13 cellular contexts compared by ENCODE assay signal in genomic region chr16:89020068-89020924, GRCh38. TPM values are rescaled to one million over a fixed set of nuclear protein-coding genes. Genes with fewer than 3 reads are reported as not detected.
DNase-seq lines count a peak whose midpoint lies in the region; ATAC-seq and TF ChIP-seq lines count a peak whose summit lies in the region.
"Had no signal": no experiment of that assay in that cellular context is flagged by ENCODE, and none has a peak within 500 bp of the region (broad histone marks: within the 10 kb centered on the region; RNA-seq: fewer than 3 reads in every experiment).

No MANE protein-coding gene starts in this region.

- intact Hi-C loops in activated CD8-positive, alpha-beta T cell treated with anti-CD3 and anti-CD28 coated beads for 36 hours (cut with micrococcal nuclease), result loop anchor here (10.0 kb wide), 1 partner anchor 75 kb away; the partner anchor contains the start of gene ACSF3

- CTCF ChIA-PET in activated CD8-positive, alpha-beta T cell treated with anti-CD3 and anti-CD28 coated beads for 36 hours (lab: Charles Lee), result no interaction called here

- no peaks in the 10 kb centered on the region for H3K36me3 Mint-ChIP-seq in activated T-cell treated with anti-CD3 and anti-CD28 coated beads, Interleukin-2, amount 50 U/mL, for 4 hours (ENCODE audit: insufficient read depth)
- no peaks in the 10 kb centered on the region for H3K36me3 Mint-ChIP-seq in activated CD8-positive, alpha-beta T cell treated with anti-CD3 and anti-CD28 coated beads for 36 hours (ENCODE audit: low read depth)
- H3K36me3 Mint-ChIP-seq in osteocyte (ENCODE audit: unreplicated experiment), result no peaks in the 10 kb centered on the region
- H3K36me3 Mint-ChIP-seq: naive thymus-derived CD8-positive, alpha-beta T cell had no signal

- TF ChIP-seq CTCF in activated CD8-positive, alpha-beta T cell treated with anti-CD3 and anti-CD28 coated beads for 36 hours (IDR thresholded peaks at IDR 0.05), result no peak
- TF ChIP-seq CTCF in osteocyte (IDR thresholded peaks at IDR 0.05), result no peak

- POLR2A ChIA-PET in activated CD8-positive, alpha-beta T cell treated with anti-CD3 and anti-CD28 coated beads for 36 hours (lab: Charles Lee), result interaction anchor here (0.5 to 1.3 kb wide), 5 partner anchors 10 to 94 kb away, joined by 3 to 5 read pairs (median 3); no protein-coding TSS in a partner anchor

- ATAC-seq in activated T-cell treated with anti-CD3 and anti-CD28 coated beads, Interleukin-2, amount 50 U/mL, for 4 hours, result peak; percentile 94 to 97
- ATAC-seq in HG02610 (IDR thresholded peaks at IDR 0.05; ENCODE audit: unreplicated experiment), result peak; percentile 60
- peak; percentile 93 for ATAC-seq in activated CD8-positive, alpha-beta T cell treated with anti-CD3 and anti-CD28 coated beads for 36 hours
- ATAC-seq: body of pancreas; naive thymus-derived CD8-positive, alpha-beta T cell had no signal

- H3K4me1 Mint-ChIP-seq in activated T-cell treated with anti-CD3 and anti-CD28 coated beads, Interleukin-2, amount 50 U/mL, for 4 hours (ENCODE audit: low read depth), result peaks cover 3% of the 10 kb centered on the region
- peaks cover 17% of the 10 kb centered on the region for H3K4me1 Mint-ChIP-seq in activated CD8-positive, alpha-beta T cell treated with anti-CD3 and anti-CD28 coated beads for 36 hours (ENCODE audit: low read depth)
- H3K4me1 Mint-ChIP-seq in osteocyte (ENCODE audit: unreplicated experiment), result no peaks in the 10 kb centered on the region

- no peaks in the 10 kb centered on the region for H3K9me3 Mint-ChIP-seq in activated T-cell treated with anti-CD3 and anti-CD28 coated beads, Interleukin-2, amount 50 U/mL, for 4 hours
- peaks cover 7% of the 10 kb centered on the region for H3K9me3 Mint-ChIP-seq in activated CD8-positive, alpha-beta T cell treated with anti-CD3 and anti-CD28 coated beads for 36 hours
- no peaks in the 10 kb centered on the region for H3K9me3 Mint-ChIP-seq in osteocyte (ENCODE audit: unreplicated experiment)

- DNase-seq in activated T-cell treated with anti-CD3 and anti-CD28 coated beads, Interleukin-2, amount 50 U/mL, for 4 hours, result no peak
- no peak for DNase-seq in activated T-cell treated with anti-CD3 and anti-CD28 coated beads for 4 hours
- peak; percentile 64 for DNase-seq in activated CD8-positive, alpha-beta T cell treated with anti-CD3 and anti-CD28 coated beads for 36 hours
- peak; percentile 0 for DNase-seq in retina
- DNase-seq in NCI-H1436 (lab: John Stamatoyannopoulos, UW), result no peak
- DNase-seq in NCI-H2171 treated with DMSO at 0.1 percent for 48 hours (lab: John Stamatoyannopoulos, UW), result no peak
- DNase-seq in osteocyte (ENCODE audit: extremely low spot score, unreplicated experiment), result no peak
- DNase-seq: body of pancreas; NCI-H187; SHP77; stimulated activated naive CD4-positive, alpha-beta T cell treated with Interleukin-2 at 50 U/mL for 16 hours had no signal

- H3K27ac Mint-ChIP-seq in activated CD8-positive, alpha-beta T cell treated with anti-CD3 and anti-CD28 coated beads for 36 hours, result no peak overlapping the region
- no peak overlapping the region for H3K27ac Mint-ChIP-seq in osteocyte (ENCODE audit: unreplicated experiment)
- H3K27ac Mint-ChIP-seq: naive thymus-derived CD8-positive, alpha-beta T cell had no signal

- no peak overlapping the region for H3K4me3 Mint-ChIP-seq in activated T-cell treated with anti-CD3 and anti-CD28 coated beads, Interleukin-2, amount 50 U/mL, for 4 hours
- no peak overlapping the region for H3K4me3 Mint-ChIP-seq in activated CD8-positive, alpha-beta T cell treated with anti-CD3 and anti-CD28 coated beads for 36 hours
- H3K4me3 Mint-ChIP-seq in osteocyte (ENCODE audit: unreplicated experiment), result no peak overlapping the region
- H3K4me3 Mint-ChIP-seq: naive thymus-derived CD8-positive, alpha-beta T cell had no signal

- H3K27me3 Mint-ChIP-seq in activated T-cell treated with anti-CD3 and anti-CD28 coated beads, Interleukin-2, amount 50 U/mL, for 4 hours (ENCODE audit: low read depth), result peaks cover 8% of the 10 kb centered on the region
- H3K27me3 Mint-ChIP-seq in activated CD8-positive, alpha-beta T cell treated with anti-CD3 and anti-CD28 coated beads for 36 hours, result peaks cover 18% of the 10 kb centered on the region
- peaks cover 9% of the 10 kb centered on the region for H3K27me3 Mint-ChIP-seq in osteocyte (ENCODE audit: unreplicated experiment)

RNA-seq across cellular contexts. Expression of gene CBFA2T3, which starts 43.3 kb away (rescaled TPM):
- total RNA-seq in activated T-cell treated with anti-CD3 and anti-CD28 coated beads, Interleukin-2, amount 50 U/mL, for 4 hours, result 1 to 10 TPM; 1.0 to 2.0 (median 1.3) TPM
- under 1 TPM; 0.14 to 0.34 TPM for total RNA-seq in activated CD8-positive, alpha-beta T cell treated with anti-CD3 and anti-CD28 coated beads for 36 hours
- not detected in 2 replicates for total RNA-seq in osteocyte

Comparison
In these comparisons a context has a peak if more than half of its experiments do, and no peak if none do; other contexts are left out.
1. DNase-seq: peak in activated CD8-positive, alpha-beta T cell treated with anti-CD3 and anti-CD28 coated beads for 36 hours (single experiment) and retina (single experiment); none in activated T-cell treated with anti-CD3 and anti-CD28 coated beads, Interleukin-2, amount 50 U/mL, for 4 hours (single experiment), activated T-cell treated with anti-CD3 and anti-CD28 coated beads for 4 hours (single experiment), NCI-H1436 (single experiment), NCI-H2171 treated with DMSO at 0.1 percent for 48 hours (single experiment) and osteocyte (single experiment).
2. Peak in every context shown above with its lines, with median percentiles within 50 percentile points of each other: ATAC-seq.